Comparison of ENCODE assay signal across 23 cellular contexts in the genomic region with DNA sequence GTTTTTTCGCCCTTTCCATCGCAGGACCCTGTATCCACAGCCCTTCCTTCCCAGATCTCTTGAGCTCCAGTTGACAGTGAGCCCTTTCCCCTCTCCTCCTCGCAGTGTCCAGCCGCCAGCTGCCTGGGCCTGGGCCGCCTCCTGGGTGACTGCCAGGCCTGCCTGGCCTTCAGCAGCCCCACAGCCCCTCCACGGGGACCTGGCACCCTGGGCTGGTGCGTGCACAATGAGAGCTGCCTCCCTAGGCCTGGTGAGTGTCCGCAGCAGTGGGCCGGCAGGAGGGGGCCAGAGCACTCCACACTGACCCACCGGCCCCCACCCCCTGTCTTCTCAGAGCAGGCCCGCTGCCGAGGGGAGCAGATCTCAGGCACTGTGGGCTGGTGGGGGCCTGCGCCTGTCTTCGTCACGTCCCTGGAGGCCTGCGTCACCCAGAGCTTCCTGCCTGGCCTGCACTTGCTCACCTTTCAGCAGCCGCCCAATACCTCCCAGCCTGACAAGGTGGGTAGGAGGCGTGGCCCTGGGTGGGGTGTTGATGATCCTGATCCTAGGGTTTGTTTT. TPM values are rescaled to one million over a fixed set of nuclear protein-coding genes. Genes with fewer than 3 reads are reported as not detected.
A peak's percentile ranks its signal among the peaks of the same experiment; 100 is the strongest.
DNase-seq lines count a peak whose midpoint lies in the region; ATAC-seq, FAIRE-seq and TF ChIP-seq lines count a peak whose summit lies in the region.
"Had no signal": no experiment of that assay in that cellular context is flagged by ENCODE, and none has a peak within 500 bp of the region (broad histone marks: within the 10 kb centered on the region; RNA-seq: fewer than 3 reads in every experiment).

No MANE protein-coding gene starts in this region.

- H3K36me3 Mint-ChIP-seq in nephron progenitor cell (ENCODE audit: low read depth), result peaks cover 38% of the 10 kb centered on the region
- peaks cover 25% of the 10 kb centered on the region for H3K36me3 Mint-ChIP-seq in osteocyte (ENCODE audit: unreplicated experiment)

- H3K4me3 ChIP-seq in H7 (ENCODE audit: insufficient read depth, low read depth, low read length) (no peak overlapping the region), H1 (ENCODE audit: extremely low read depth in 1 of 4, insufficient read depth in 2 of 4, low read depth in 3 of 4, low read length in 4 of 4) (no peak overlapping the region), trophoblast cell (ENCODE audit: low read depth, low read length) (peak overlapping the region; percentile 47)
- H3K4me3 ChIP-seq: GM23248, K562 had no signal

- H3K9me3 Mint-ChIP-seq in nephron progenitor cell, result no peaks in the 10 kb centered on the region
- no peaks in the 10 kb centered on the region for H3K9me3 Mint-ChIP-seq in osteocyte (ENCODE audit: unreplicated experiment)
- H3K9me3 Mint-ChIP-seq: CD4-positive, alpha-beta T cell; HFFc6 had no signal

- TF ChIP-seq RAD21 in H1 (IDR thresholded peaks at IDR 0.05 in 1 of 2, conservative IDR thresholded peaks at IDR 0.05 in 1 of 2; ENCODE audit: low read depth in 2 of 2, low read length in 2 of 2), result no peak

- DNase-seq in H7 (peak; percentile 45), H1 (ENCODE audit: low read depth in 1 of 2, low spot score in 2 of 2) (no peak), nephron progenitor cell (no peak), trophoblast cell (no peak), osteocyte (ENCODE audit: extremely low spot score, unreplicated experiment) (no peak)
- DNase-seq: AML-193; Caco-2; CD4-positive, alpha-beta T cell; HFFc6 had no signal

- H3K36me3 ChIP-seq in H7 (replicated peaks; ENCODE audit: control insufficient read depth, insufficient read depth, low read length) (peaks cover 3% of the 10 kb centered on the region), H1 (ENCODE audit: control insufficient read depth in 2 of 4, insufficient read depth in 4 of 4, low read length in 3 of 4) (peaks cover 0 to 6% (median 0%) of the 10 kb centered on the region in 4 experiments; a peak in 1 of 8 replicates), trophoblast cell (ENCODE audit: control insufficient read depth in 1 of 2, insufficient read depth in 2 of 2, low read length in 2 of 2) (peaks cover 2 to 13% of the 10 kb centered on the region in 2 experiments)

- no peak overlapping the region for H3K18ac ChIP-seq in H1 (ENCODE audit: extremely low read depth, low read length)
- no peak overlapping the region for H3K18ac ChIP-seq in trophoblast cell (ENCODE audit: low read length)

- H3K27ac ChIP-seq in H1 (ENCODE audit: low read depth, low read length) (no peak overlapping the region; the same call in 1 of the 2 replicates), trophoblast cell (ENCODE audit: low read depth, low read length) (no peak overlapping the region)
- H3K27ac ChIP-seq: C4-2B, GM23248 had no signal

- no peaks in the 10 kb centered on the region for H4K20me1 ChIP-seq in H1 (replicated peaks in 1 of 2; ENCODE audit: control insufficient read depth in 1 of 2, insufficient read depth in 2 of 2, low read length in 2 of 2)

- H3K4me2 ChIP-seq in H1 (ENCODE audit: insufficient read depth in 1 of 2, low read depth in 2 of 2, low read length in 2 of 2) (no peak overlapping the region), trophoblast cell (ENCODE audit: low read length) (no peak overlapping the region)

- H4K12ac ChIP-seq in trophoblast cell (ENCODE audit: low read depth, low read length), result no peak overlapping the region

- no peak overlapping the region for H2BK5ac ChIP-seq in H1 (ENCODE audit: low read depth, low read length)
- H2BK5ac ChIP-seq in trophoblast cell (ENCODE audit: low read depth, low read length, poor library complexity), result no peak overlapping the region

- POLR2A ChIA-PET in H1 (lab: Charles Lee; ENCODE audit: partially characterized antibody), result interaction anchor here (1.9 kb wide), 1 partner anchor 10 kb away, joined by 5 read pairs; no protein-coding TSS in a partner anchor

- H4K91ac ChIP-seq in H1 (replicated peaks; ENCODE audit: insufficient read length, low read length), result no peak overlapping the region
- no peak overlapping the region for H4K91ac ChIP-seq in trophoblast cell (ENCODE audit: low read depth, low read length)

- H2AK5ac ChIP-seq in H1 (ENCODE audit: low read depth, low read length) (no peak overlapping the region), trophoblast cell (ENCODE audit: low read length) (no peak overlapping the region)

- no peak for TF ChIP-seq POLR2A in H1 (IDR thresholded peaks at IDR 0.05; ENCODE audit: control extremely low read depth in 1 of 2, low read depth in 2 of 2, low read length in 2 of 2)

- H3K4me1 ChIP-seq in H1 (replicated peaks in 1 of 4; ENCODE audit: control insufficient read depth in 3 of 4, insufficient read depth in 4 of 4, low read length in 3 of 4), result no peaks in the 10 kb centered on the region
- peaks cover 0 to 5% of the 10 kb centered on the region in 2 experiments for H3K4me1 ChIP-seq in trophoblast cell (ENCODE audit: control insufficient read depth in 1 of 2, insufficient read depth in 2 of 2, low read length in 2 of 2)
- H3K4me1 ChIP-seq: Caco-2 had no signal

- H3K9ac ChIP-seq in H1 (replicated peaks in 1 of 4; ENCODE audit: extremely low read depth in 1 of 4, low read depth in 3 of 4, low read length in 3 of 4) (no peak overlapping the region), trophoblast cell (ENCODE audit: low read length) (no peak overlapping the region)
- H3K9ac ChIP-seq: GM23248 had no signal

- FAIRE-seq in H1 (lab: Jason Lieb, UNC), result no peak
- FAIRE-seq: A204.1, D721Med, G401.6, GM12891, GM19239, H54, HTR-8/SVneo, K562 had no signal

- TF ChIP-seq EP300 in H1 (IDR thresholded peaks at IDR 0.05; ENCODE audit: borderline replicate concordance in 1 of 2, low read depth in 2 of 2, low read length in 2 of 2), result no peak

- H2AFZ ChIP-seq in H1 (ENCODE audit: low read length) (no peak overlapping the region), trophoblast cell (ENCODE audit: insufficient read depth, low read length, poor library complexity) (no peak overlapping the region)
- H2AFZ ChIP-seq: GM23248 had no signal

- H3K9me3 ChIP-seq in H1 (ENCODE audit: insufficient read depth in 2 of 2, low read depth in 1 of 2, low read length in 1 of 2), result no peaks in the 10 kb centered on the region
- no peaks in the 10 kb centered on the region for H3K9me3 ChIP-seq in trophoblast cell (ENCODE audit: insufficient read depth, low read depth, low read length)
- H3K9me3 ChIP-seq: Caco-2 had no signal

- no peaks in the 10 kb centered on the region for H3K23me2 ChIP-seq in H1 (ENCODE audit: low read depth, low read length)

- H2BK120ac ChIP-seq in H1 (replicated peaks; ENCODE audit: low read depth, low read length) (no peak overlapping the region), trophoblast cell (ENCODE audit: insufficient read depth, low read length, poor library complexity) (no peak overlapping the region)

- H3K79me2 ChIP-seq in H1 (ENCODE audit: control insufficient read depth in 1 of 2, insufficient read depth in 2 of 2, low read length in 2 of 2) (no peaks in the 10 kb centered on the region), trophoblast cell (ENCODE audit: control insufficient read depth, insufficient read depth, low read length, poor library complexity) (no peaks in the 10 kb centered on the region)

- H3K4me1 Mint-ChIP-seq in nephron progenitor cell (no peaks in the 10 kb centered on the region), osteocyte (ENCODE audit: unreplicated experiment) (no peaks in the 10 kb centered on the region)

- H3K4ac ChIP-seq in H1 (replicated peaks; ENCODE audit: insufficient read length, low read depth, low read length), result no peak overlapping the region
- no peak overlapping the region for H3K4ac ChIP-seq in trophoblast cell (ENCODE audit: low read depth, low read length)

- no peak overlapping the region for H3K14ac ChIP-seq in H1 (ENCODE audit: insufficient read length)
- no peak overlapping the region for H3K14ac ChIP-seq in trophoblast cell (ENCODE audit: low read length)

- H2BK20ac ChIP-seq in H1 (ENCODE audit: low read length), result no peak overlapping the region

- H4K5ac ChIP-seq in H1 (ENCODE audit: insufficient read length, low read depth, low read length), result no peak overlapping the region

- H2BK12ac ChIP-seq in H1 (ENCODE audit: low read depth, low read length), result no peak overlapping the region
- no peak overlapping the region for H2BK12ac ChIP-seq in trophoblast cell (ENCODE audit: low read length)

- no peak overlapping the region for H2BK15ac ChIP-seq in H1 (ENCODE audit: low read length)

- H3K23ac ChIP-seq in H1 (ENCODE audit: insufficient read length) (no peak overlapping the region), trophoblast cell (ENCODE audit: low read length) (no peak overlapping the region)

- H3K56ac ChIP-seq in H1 (replicated peaks; ENCODE audit: insufficient read length, low read depth, low read length), result no peak overlapping the region

- 96% methylated on average over 15 of the region's 18 CpGs; no CpG with 5 or more reads in 1 of the 2 experiments for WGBS in H1 (ENCODE audit: extremely low coverage in 1 of 2, insufficient coverage in 1 of 2, insufficient read length in 1 of 2, insufficient replicate concordance in 2 of 2, low coverage in 1 of 2, low lambda C conversion rate in 2 of 2, missing lambda C conversion rate in 1 of 2), 2 experiments
- no CpG with 5 or more reads among the region's 18 CpGs for WGBS in trophoblast cell (ENCODE audit: extremely low coverage, insufficient coverage, insufficient read length)

- H3K4me3 Mint-ChIP-seq in nephron progenitor cell, result no peak overlapping the region
- no peak overlapping the region for H3K4me3 Mint-ChIP-seq in osteocyte (ENCODE audit: unreplicated experiment)
- H3K4me3 Mint-ChIP-seq: CD4-positive, alpha-beta T cell; HFFc6 had no signal

- H3K79me1 ChIP-seq in H1 (ENCODE audit: low read depth, low read length) (no peaks in the 10 kb centered on the region), trophoblast cell (ENCODE audit: low read length) (no peaks in the 10 kb centered on the region)

- H3K27me3 ChIP-seq in H7 (ENCODE audit: control insufficient read depth, insufficient read depth, low read length), result no peaks in the 10 kb centered on the region
- no peaks in the 10 kb centered on the region for H3K27me3 ChIP-seq in H1 (replicated peaks in 1 of 4; ENCODE audit: control insufficient read depth in 3 of 4, extremely low read depth in 1 of 4, insufficient read depth in 3 of 4, low read length in 3 of 4)
- no peaks in the 10 kb centered on the region for H3K27me3 ChIP-seq in trophoblast cell (ENCODE audit: insufficient read depth, low read length)

- H3K27me3 Mint-ChIP-seq in nephron progenitor cell (ENCODE audit: low read depth, poor library complexity), result no peaks in the 10 kb centered on the region
- H3K27me3 Mint-ChIP-seq in osteocyte (ENCODE audit: unreplicated experiment), result no peaks in the 10 kb centered on the region
- H3K27me3 Mint-ChIP-seq: CD4-positive, alpha-beta T cell had no signal

- no peak for ATAC-seq in HG02981 (IDR thresholded peaks at IDR 0.05; ENCODE audit: unreplicated experiment)
- no peak for ATAC-seq in GM19328 (IDR thresholded peaks at IDR 0.05; ENCODE audit: unreplicated experiment)
- ATAC-seq: HCT116 had no signal

- peak overlapping the region; percentile 25; the same call in 1 of the 2 replicates for H4K8ac ChIP-seq in H1 (ENCODE audit: extremely low read depth, insufficient read depth, low read length)
- no peak overlapping the region for H4K8ac ChIP-seq in trophoblast cell (ENCODE audit: low read depth, low read length)

- TF ChIP-seq CTCF in H1 (IDR thresholded peaks at IDR 0.05; ENCODE audit: control extremely low read depth in 1 of 3, insufficient read depth in 1 of 3, low read depth in 1 of 3, low read length in 3 of 3) (no peak), nephron progenitor cell (IDR thresholded peaks at IDR 0.05) (no peak), osteocyte (IDR thresholded peaks at IDR 0.05) (no peak)

- CTCF ChIA-PET in H1 (lab: Charles Lee; ENCODE audit: partially characterized antibody), result interaction anchor here (0.6 to 6.1 kb wide), 16 partner anchors 10 to 1653 kb away, joined by 3 to 90 read pairs (median 4); no protein-coding TSS in a partner anchor

- H3K27ac Mint-ChIP-seq in nephron progenitor cell (peak overlapping the region; percentile 90), osteocyte (ENCODE audit: unreplicated experiment) (no peak overlapping the region)
- H3K27ac Mint-ChIP-seq: CD4-positive, alpha-beta T cell; HFFc6 had no signal

RNA-seq across cellular contexts. Expression of a gene that starts 19.0 kb away (rescaled TPM):
- total RNA-seq in H7 (2014; rRNA removed; shearing (Covaris generic)), result 26.1 and 33.4 TPM in 2 replicates
- total RNA-seq in H1 (2021; fragmentation: NEBNext Ultra II Directional; extraction: Animal tissue kit (Norgen Biotek cat#: 25700)), result 22.3 and 23.7 TPM in 2 replicates
- polyA plus RNA-seq in H1 (2011; rRNA removed), result 13.0 and 22.9 TPM in 2 replicates
- polyA plus RNA-seq in H1 (2011; cell fraction: cytosol; rRNA removed), result 14.4 TPM
- polyA plus RNA-seq in H1 (2011; cell fraction: nucleus; rRNA removed), result 36.3 TPM
- polyA plus RNA-seq in H1 (2012, experiment 1 of 2), result 19.5 to 28.0 TPM (median 24.5 TPM) in 4 replicates
- polyA plus RNA-seq in H1 (2012, experiment 2 of 2), result 17.4 TPM
- 25.0 TPM for polyA plus RNA-seq in H1 (2013, experiment 1 of 2)
- polyA plus RNA-seq in H1 (2013, experiment 2 of 2), result 20.5 TPM
- polyA minus RNA-seq in H1 (2011; rRNA and poly(A)+ RNA removed), result 12.0 and 12.8 TPM in 2 replicates
- polyA minus RNA-seq in H1 (2011; cell fraction: cytosol; rRNA and poly(A)+ RNA removed), result 27.8 TPM
- polyA minus RNA-seq in H1 (2011; cell fraction: nucleus; rRNA and poly(A)+ RNA removed), result 24.9 TPM
- 14.0 and 15.0 TPM in 2 replicates for polyA plus RNA-seq in trophoblast cell (2013)
- 75.7 and 80.9 TPM in 2 replicates for total RNA-seq in osteocyte

RNA-seq across cellular contexts. Expression of a gene that starts 31.3 kb away (rescaled TPM):
- total RNA-seq in H7 (2014; rRNA removed; shearing (Covaris generic)), result 0.38 and 0.41 TPM in 2 replicates
- 4.7 and 5.0 TPM in 2 replicates for total RNA-seq in H1 (2021; fragmentation: NEBNext Ultra II Directional; extraction: Animal tissue kit (Norgen Biotek cat#: 25700))
- 2.3 and 4.5 TPM in 2 replicates for polyA plus RNA-seq in H1 (2011; rRNA removed)
- polyA plus RNA-seq in H1 (2011; cell fraction: cytosol; rRNA removed), result 2.1 TPM
- 19.4 TPM for polyA plus RNA-seq in H1 (2011; cell fraction: nucleus; rRNA removed)
- polyA plus RNA-seq in H1 (2012, experiment 1 of 2), result 7.2 to 10.4 TPM (median 8.4 TPM) in 4 replicates
- 6.6 TPM for polyA plus RNA-seq in H1 (2012, experiment 2 of 2)
- 6.3 TPM for polyA plus RNA-seq in H1 (2013, experiment 1 of 2)
- polyA plus RNA-seq in H1 (2013, experiment 2 of 2), result 5.4 TPM
- 7.5 and 11.1 TPM in 2 replicates for polyA minus RNA-seq in H1 (2011; rRNA and poly(A)+ RNA removed)
- 3.3 TPM for polyA minus RNA-seq in H1 (2011; cell fraction: cytosol; rRNA and poly(A)+ RNA removed)
- 8.0 TPM for polyA minus RNA-seq in H1 (2011; cell fraction: nucleus; rRNA and poly(A)+ RNA removed)
- polyA plus RNA-seq in trophoblast cell (2013), result 0.04 and 0.07 TPM in 2 replicates
- total RNA-seq in osteocyte, result 0.21 and 0.78 TPM in 2 replicates
- total RNA-seq: CD4-positive, alpha-beta T cell; GM23248 had no signal
- polyA plus RNA-seq: GM23248 had no signal

RNA-seq across cellular contexts. Expression of a gene that starts 42.0 kb away (rescaled TPM):
- 96.5 and 152 TPM in 2 replicates for total RNA-seq in H7 (2014; rRNA removed; shearing (Covaris generic))
- 124 and 132 TPM in 2 replicates for total RNA-seq in H1 (2021; fragmentation: NEBNext Ultra II Directional; extraction: Animal tissue kit (Norgen Biotek cat#: 25700))
- 248 and 294 TPM in 2 replicates for polyA plus RNA-seq in H1 (2011; rRNA removed)
- 171 TPM for polyA plus RNA-seq in H1 (2011; cell fraction: cytosol; rRNA removed)
- polyA plus RNA-seq in H1 (2011; cell fraction: nucleus; rRNA removed), result 201 TPM
- 95.5 to 156 TPM (median 148 TPM) in 4 replicates for polyA plus RNA-seq in H1 (2012, experiment 1 of 2)
- 202 TPM for polyA plus RNA-seq in H1 (2012, experiment 2 of 2)
- 109 TPM for polyA plus RNA-seq in H1 (2013, experiment 1 of 2)
- 108 TPM for polyA plus RNA-seq in H1 (2013, experiment 2 of 2)
- polyA minus RNA-seq in H1 (2011; rRNA and poly(A)+ RNA removed), result 61.2 and 78.8 TPM in 2 replicates
- 60.3 TPM for polyA minus RNA-seq in H1 (2011; cell fraction: cytosol; rRNA and poly(A)+ RNA removed)
- 52.6 TPM for polyA minus RNA-seq in H1 (2011; cell fraction: nucleus; rRNA and poly(A)+ RNA removed)
- polyA plus RNA-seq in trophoblast cell (2013), result 57.4 and 59.4 TPM in 2 replicates
- total RNA-seq in osteocyte, result 44.4 and 47.2 TPM in 2 replicates

RNA-seq across cellular contexts. Expression of a gene that starts 42.5 kb away (rescaled TPM):
- total RNA-seq in H7 (2014; rRNA removed; shearing (Covaris generic)), result 3.3 and 5.2 TPM in 2 replicates
- 6.7 and 7.2 TPM in 2 replicates for total RNA-seq in H1 (2021; fragmentation: NEBNext Ultra II Directional; extraction: Animal tissue kit (Norgen Biotek cat#: 25700))
- 7.5 and 8.9 TPM in 2 replicates for polyA plus RNA-seq in H1 (2011; rRNA removed)
- 5.1 TPM for polyA plus RNA-seq in H1 (2011; cell fraction: cytosol; rRNA removed)
- polyA plus RNA-seq in H1 (2011; cell fraction: nucleus; rRNA removed), result 5.0 TPM
- polyA plus RNA-seq in H1 (2012, experiment 1 of 2), result 4.3 to 7.1 TPM (median 6.5 TPM) in 4 replicates
- 8.1 TPM for polyA plus RNA-seq in H1 (2012, experiment 2 of 2)
- polyA plus RNA-seq in H1 (2013, experiment 1 of 2), result 4.9 TPM
- polyA plus RNA-seq in H1 (2013, experiment 2 of 2), result 4.5 TPM
- polyA minus RNA-seq in H1 (2011; rRNA and poly(A)+ RNA removed), result 1.9 and 2.0 TPM in 2 replicates
- polyA minus RNA-seq in H1 (2011; cell fraction: cytosol; rRNA and poly(A)+ RNA removed), result 4.7 TPM
- polyA minus RNA-seq in H1 (2011; cell fraction: nucleus; rRNA and poly(A)+ RNA removed), result 2.0 TPM
- polyA plus RNA-seq in trophoblast cell (2013), result 1.4 TPM in 2 replicates
- 2.0 and 2.2 TPM in 2 replicates for total RNA-seq in osteocyte

RNA-seq across cellular contexts. Expression of a gene that starts 45.7 kb away (rescaled TPM):
- 7.8 and 11.5 TPM in 2 replicates for total RNA-seq in H7 (2014; rRNA removed; shearing (Covaris generic))
- total RNA-seq in H1 (2021; fragmentation: NEBNext Ultra II Directional; extraction: Animal tissue kit (Norgen Biotek cat#: 25700)), result 8.9 and 12.6 TPM in 2 replicates
- 31.5 and 54.3 TPM in 2 replicates for polyA plus RNA-seq in H1 (2011; rRNA removed)
- polyA plus RNA-seq in H1 (2011; cell fraction: cytosol; rRNA removed), result 22.7 TPM
- polyA plus RNA-seq in H1 (2011; cell fraction: nucleus; rRNA removed), result 26.0 TPM
- 9.3 to 41.6 TPM (median 27.4 TPM) in 4 replicates for polyA plus RNA-seq in H1 (2012, experiment 1 of 2)
- 6.6 TPM for polyA plus RNA-seq in H1 (2012, experiment 2 of 2)
- polyA plus RNA-seq in H1 (2013, experiment 1 of 2), result 39.2 TPM
- 41.9 TPM for polyA plus RNA-seq in H1 (2013, experiment 2 of 2)
- polyA minus RNA-seq in H1 (2011; rRNA and poly(A)+ RNA removed), result 3.0 TPM in 2 replicates
- 7.1 TPM for polyA minus RNA-seq in H1 (2011; cell fraction: cytosol; rRNA and poly(A)+ RNA removed)
- polyA minus RNA-seq in H1 (2011; cell fraction: nucleus; rRNA and poly(A)+ RNA removed), result 4.8 TPM
- polyA plus RNA-seq in trophoblast cell (2013), result 9.3 and 9.6 TPM in 2 replicates
- total RNA-seq in osteocyte, result not detected in 2 replicates
- total RNA-seq: CD4-positive, alpha-beta T cell; GM23248; IMR-90 had no signal
